19 cellular contexts compared by ENCODE assay signal in the genomic region with DNA sequence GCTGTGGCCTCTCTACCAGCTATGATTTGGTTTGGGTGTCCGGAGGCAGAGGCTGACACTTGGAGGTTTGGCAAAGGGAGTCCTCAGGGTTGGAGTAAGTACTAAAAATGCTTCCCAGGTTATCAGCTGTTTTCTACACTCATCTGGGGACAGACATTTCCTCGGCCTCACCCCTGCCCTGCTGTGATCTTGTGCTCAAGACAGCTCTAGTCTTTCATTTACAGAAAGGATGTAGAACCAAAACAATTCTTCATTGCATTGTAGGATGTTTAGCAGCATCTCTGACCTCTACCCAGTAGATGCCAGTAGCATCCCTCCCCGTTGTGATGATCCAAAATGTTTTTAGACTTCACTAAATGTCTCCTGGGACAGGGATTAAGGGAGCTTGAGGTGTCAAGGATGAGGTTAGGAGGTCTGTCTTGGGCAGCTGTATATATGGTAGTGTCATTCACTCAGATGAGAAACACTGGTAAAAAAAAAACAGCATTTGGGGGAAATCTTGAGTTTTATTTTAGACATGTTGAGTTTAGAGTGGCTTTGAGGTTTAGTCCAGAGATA. TPM values are rescaled to one million over a fixed set of nuclear protein-coding genes. Genes with fewer than 3 reads are reported as not detected.
A peak's percentile ranks its signal among the peaks of the same experiment; 100 is the strongest.
DNase-seq lines count a peak whose midpoint lies in the region; ATAC-seq and TF ChIP-seq lines count a peak whose summit lies in the region.
"Had no signal": no experiment of that assay in that cellular context is flagged by ENCODE, and none has a peak within 500 bp of the region (broad histone marks: within the 10 kb centered on the region; RNA-seq: fewer than 3 reads in every experiment).

No MANE protein-coding gene starts in this region.

- no peaks in the 10 kb centered on the region for H3K27me3 Mint-ChIP-seq in stimulated activated naive CD8-positive, alpha-beta T cell treated with anti-CD3 and anti-CD28 coated beads, Interleukin-15, Interleukin-2, amounts not matched to agents 100 ng/mL and 50 ng/mL, for 24 hours
- no peaks in the 10 kb centered on the region for H3K27me3 Mint-ChIP-seq in T-helper 17 cell
- H3K27me3 Mint-ChIP-seq: stimulated activated memory B cell treated with anti-CD40 and anti-IgM and Interleukin-4, amounts not matched to agents 10 μg/mL and 1 μg/mL and 100 μg/mL, for 72 hours had no signal

- H3K4me1 Mint-ChIP-seq in stimulated activated naive CD8-positive, alpha-beta T cell treated with anti-CD3 and anti-CD28 coated beads, Interleukin-15, Interleukin-2, amounts not matched to agents 100 ng/mL and 50 ng/mL, for 24 hours (ENCODE audit: low read depth) = peaks cover 99% of the 10 kb centered on the region
- H3K4me1 Mint-ChIP-seq in T-helper 17 cell = peaks cover 78% of the 10 kb centered on the region
- H3K4me1 Mint-ChIP-seq: stimulated activated memory B cell treated with anti-CD40 and anti-IgM and Interleukin-4, amounts not matched to agents 10 μg/mL and 1 μg/mL and 100 μg/mL, for 72 hours had no signal

- peaks cover 70% of the 10 kb centered on the region for H3K36me3 Mint-ChIP-seq in stimulated activated naive CD8-positive, alpha-beta T cell treated with anti-CD3 and anti-CD28 coated beads, Interleukin-15, Interleukin-2, amounts not matched to agents 100 ng/mL and 50 ng/mL, for 24 hours (ENCODE audit: low read depth)
- peaks cover 32% of the 10 kb centered on the region for H3K36me3 Mint-ChIP-seq in T-helper 17 cell (ENCODE audit: low read depth)
- H3K36me3 Mint-ChIP-seq: stimulated activated memory B cell treated with anti-CD40 and anti-IgM and Interleukin-4, amounts not matched to agents 10 μg/mL and 1 μg/mL and 100 μg/mL, for 72 hours had no signal

- peak overlapping the region; percentile 100 for H3K27ac Mint-ChIP-seq in stimulated activated naive CD8-positive, alpha-beta T cell treated with anti-CD3 and anti-CD28 coated beads, Interleukin-15, Interleukin-2, amounts not matched to agents 100 ng/mL and 50 ng/mL, for 24 hours
- H3K27ac Mint-ChIP-seq in T-helper 17 cell = peak overlapping the region; percentile 90
- H3K27ac Mint-ChIP-seq: stimulated activated memory B cell treated with anti-CD40 and anti-IgM and Interleukin-4, amounts not matched to agents 10 μg/mL and 1 μg/mL and 100 μg/mL, for 72 hours had no signal

- H3K4me3 ChIP-seq in mucosa of descending colon = no peak overlapping the region
- H3K4me3 ChIP-seq: heart right ventricle, tibial artery had no signal

- no peaks in the 10 kb centered on the region for H3K4me1 ChIP-seq in mucosa of descending colon (ENCODE audit: low read depth)
- H3K4me1 ChIP-seq: tibial artery had no signal

- H3K9me3 ChIP-seq in T-helper 17 cell (ENCODE audit: control insufficient read depth, low read length, poor library complexity, severe bottlenecking) (no peaks in the 10 kb centered on the region), mucosa of descending colon (no peaks in the 10 kb centered on the region)
- H3K9me3 ChIP-seq: heart right ventricle, tibial artery had no signal

- TF ChIP-seq CTCF in mucosa of descending colon (IDR thresholded peaks at IDR 0.05) = no peak

- ATAC-seq in stimulated activated naive CD8-positive, alpha-beta T cell treated with anti-CD3 and anti-CD28 coated beads, Interleukin-15, Interleukin-2, amounts not matched to agents 100 U/mL and 50 U/mL, for 24 hours = no peak
- ATAC-seq in T-helper 17 cell (peak; percentile 31), mucosa of descending colon (peak; percentile 14)
- ATAC-seq: right cardiac atrium; stimulated activated memory B cell treated with anti-CD40 and anti-IgM and Interleukin-4, amounts not matched to agents 10 μg/mL and 1 μg/mL and 100 μg/mL, for 72 hours had no signal

- no peaks in the 10 kb centered on the region for H3K9me3 Mint-ChIP-seq in stimulated activated naive CD8-positive, alpha-beta T cell treated with anti-CD3 and anti-CD28 coated beads, Interleukin-15, Interleukin-2, amounts not matched to agents 100 ng/mL and 50 ng/mL, for 24 hours
- H3K9me3 Mint-ChIP-seq: stimulated activated memory B cell treated with anti-CD40 and anti-IgM and Interleukin-4, amounts not matched to agents 10 μg/mL and 1 μg/mL and 100 μg/mL, for 72 hours had no signal

- H3K4me3 Mint-ChIP-seq in stimulated activated naive CD8-positive, alpha-beta T cell treated with anti-CD3 and anti-CD28 coated beads, Interleukin-15, Interleukin-2, amounts not matched to agents 100 ng/mL and 50 ng/mL, for 24 hours = peak overlapping the region; percentile 38
- H3K4me3 Mint-ChIP-seq in T-helper 17 cell = peak overlapping the region; percentile 50
- H3K4me3 Mint-ChIP-seq: stimulated activated memory B cell treated with anti-CD40 and anti-IgM and Interleukin-4, amounts not matched to agents 10 μg/mL and 1 μg/mL and 100 μg/mL, for 72 hours had no signal

- intact Hi-C loops in mucosa of descending colon (cut with DNase I, micrococcal nuclease) = no loop called here

- H3K36me3 ChIP-seq in mucosa of descending colon (ENCODE audit: low read depth) = no peaks in the 10 kb centered on the region
- H3K36me3 ChIP-seq: tibial artery had no signal

- DNase-seq in stimulated activated naive CD8-positive, alpha-beta T cell treated with anti-CD3 and anti-CD28 coated beads, Interleukin-15, Interleukin-2, amounts not matched to agents 100 U/mL and 50 U/mL, for 24 hours = no peak
- DNase-seq in T-helper 17 cell (no peak), mucosa of descending colon (no peak), OCI-M1 (lab: John Stamatoyannopoulos, UW) (no peak), NCI-H146 treated with DMSO at 0.1 percent for 48 hours (lab: John Stamatoyannopoulos, UW; ENCODE audit: unreplicated experiment) (no peak), foreskin melanocyte (no peak)
- DNase-seq: activated CD4-positive, alpha-beta T cell treated with anti-CD3 and anti-CD28 coated beads, Interleukin-2, amount 50 U/mL, for 48 hours; activated effector memory CD4-positive, alpha-beta T cell treated with anti-CD3 and anti-CD28 coated beads, Interleukin-2, amount 50 U/mL, for 16 hours; heart right ventricle; KG1; NCI-H2029 treated with DMSO at 0.1 percent for 48 hours; NCI-H446; right cardiac atrium; tibial artery had no signal

RNA-seq across cellular contexts. Expression of a gene that starts 26.6 kb away (rescaled TPM):
- total RNA-seq in T-helper 17 cell = 100 to 1,000 TPM; 174 to 177 TPM
- total RNA-seq in mucosa of descending colon = 1 to 10 TPM in 2 of 3 donors, under 1 TPM in 1; 0.41 to 1.4 (median 1.3) TPM
- total RNA-seq: H4, HT-29, osteocyte had no signal

Comparison
In these comparisons a context has a peak if more than half of its experiments do, and no peak if none do; other contexts are left out.
1. RNA of a gene that starts 26.6 kb away (total RNA-seq): 174 to 177 TPM in T-helper 17 cell; 0.41 to 1.4 TPM in mucosa of descending colon; every median in the first group is over 10 times any median in the second.